In the genomic region with DNA sequence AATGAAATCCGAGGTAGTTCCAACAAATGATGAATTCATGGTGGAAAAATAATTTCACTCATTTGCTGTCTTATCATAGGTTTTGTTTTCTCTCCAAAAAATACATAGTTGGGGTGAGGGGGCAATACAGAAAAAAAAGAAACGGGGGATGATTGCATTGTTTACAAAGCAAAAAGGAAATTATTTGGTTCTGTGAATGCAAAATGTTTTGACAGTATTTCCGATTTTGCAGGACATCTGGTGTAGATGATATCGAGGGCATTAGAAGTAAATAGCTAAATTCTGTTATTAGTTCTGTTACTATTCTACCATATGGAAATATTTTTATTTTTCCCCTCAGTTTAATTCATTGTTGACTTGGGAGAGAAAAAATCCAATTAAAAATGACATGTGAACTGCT, we compare ENCODE assay signal across 9 cellular contexts.
"Had no signal": no experiment of that assay in that cellular context is flagged by ENCODE, and none has a peak within 500 bp of the region (broad histone marks: within the 10 kb centered on the region; RNA-seq: fewer than 3 reads in every experiment).

No MANE protein-coding gene starts in this region.

- ATAC-seq: GM23338, HCT116 had no signal

- FAIRE-seq: H1 had no signal

- DNase-seq: GM23248, GOT3, H7, H9, HCEC 1CT, HFFc6 had no signal
